ENCODE assay signal across 1 cellular context in genomic region chr13:23618341-23618740, GRCh38.
A peak's percentile ranks its signal among the peaks of the same experiment; 100 is the strongest.
TF ChIP-seq lines count a peak whose summit lies in the region.

No MANE protein-coding gene starts in this region.

TF ChIP-seq in IMR-90, 13 proteins besides CTCF, POLR2A, EP300 and RAD21 (continued from another document):
- TF ChIP-seq USF2 (IDR thresholded peaks at IDR 0.05; ENCODE audit: low read depth, low read length) = peak; percentile 78
- no peak for TF ChIP-seq MAZ (IDR thresholded peaks at IDR 0.05; ENCODE audit: borderline replicate concordance, low read depth, low read length)
- TF ChIP-seq SMC3 (IDR thresholded peaks at IDR 0.05; ENCODE audit: low read depth, low read length) = no peak
- peak; percentile 95 for TF ChIP-seq CEBPB (IDR thresholded peaks at IDR 0.05; ENCODE audit: low read depth, low read length)
- TF ChIP-seq CHD1 (IDR thresholded peaks at IDR 0.05; ENCODE audit: low read depth, low read length) = no peak
